Comparison of ENCODE assay signal across 10 cellular contexts in the genomic region with DNA sequence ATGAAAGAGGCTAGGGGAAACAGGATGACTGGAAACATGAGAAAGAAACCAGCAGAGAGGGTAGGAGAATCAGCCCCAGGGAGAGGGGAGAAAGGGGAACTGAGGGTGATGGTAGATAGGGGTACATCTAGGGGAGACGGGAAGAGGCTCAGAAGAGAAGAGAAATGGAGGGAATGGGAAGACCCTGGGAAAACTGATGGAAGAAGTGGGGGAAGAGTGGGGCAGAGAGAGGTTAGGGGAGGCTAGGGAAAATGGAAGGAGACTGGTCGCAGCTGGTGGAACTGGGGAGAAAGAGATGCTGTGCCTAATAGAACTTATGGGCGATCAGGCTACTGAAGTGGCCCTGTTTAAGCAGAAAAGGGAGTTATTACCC. TPM values are rescaled to one million over a fixed set of nuclear protein-coding genes. Genes with fewer than 3 reads are reported as not detected.
DNase-seq lines count a peak whose midpoint lies in the region; ATAC-seq, FAIRE-seq and TF ChIP-seq lines count a peak whose summit lies in the region.
"Had no signal": no experiment of that assay in that cellular context is flagged by ENCODE, and none has a peak within 500 bp of the region (broad histone marks: within the 10 kb centered on the region; RNA-seq: fewer than 3 reads in every experiment).

No MANE protein-coding gene starts in this region.

- CTCF ChIA-PET in SK-N-SH (lab: Yijun Ruan, JAX): no interaction called here

- TF ChIP-seq CTCF in SK-N-SH (IDR thresholded peaks at IDR 0.05) (no peak), adrenal gland (IDR thresholded peaks at IDR 0.05) (no peak), keratinocyte (optimal IDR thresholded peaks at IDR 0.05 in 1 of 3, IDR thresholded peaks at IDR 0.05 in 1 of 3, conservative IDR thresholded peaks at IDR 0.05 in 1 of 3; ENCODE audit: extremely low read depth in 1 of 3, insufficient read depth in 2 of 3, low read length in 3 of 3) (no peak)

- H3K27ac ChIP-seq in SK-N-SH (ENCODE audit: low read depth in 2 of 2, low read length in 1 of 2): peak overlapping the region in 1 of 2 experiments; percentile 58; a peak in 1 of 4 replicates
- peak overlapping the region in 3 of 5 donors; percentile 21 to 75 (median 63) for H3K27ac ChIP-seq in adrenal gland
- peak overlapping the region; percentile 78 for H3K27ac ChIP-seq in keratinocyte (ENCODE audit: control insufficient read depth, insufficient read depth, low read length)
- H3K27ac ChIP-seq in stomach smooth muscle (ENCODE audit: low read length): peak overlapping the region; percentile 46

- TF ChIP-seq EP300 in SK-N-SH (IDR thresholded peaks at IDR 0.05; ENCODE audit: borderline replicate concordance in 1 of 2, low read depth in 1 of 2, low read length in 1 of 2): no peak

- H3K9me1 ChIP-seq in keratinocyte (ENCODE audit: control insufficient read depth, extremely low read depth, insufficient read depth, low read length): no peaks in the 10 kb centered on the region

- no peaks in the 10 kb centered on the region for H3K27me3 Mint-ChIP-seq in activated T-helper 2 cell treated with anti-CD3 and anti-CD28 coated beads, Interferon-gamma antibody, Interleukin-2, Interleukin-4, amounts not matched to agents 10 μg/mL and 5 μg/mL and 100 μg/mL, durations not matched to agents 14 hours and 24 hours and 36 hours (ENCODE audit: low read depth)

- POLR2A ChIA-PET in SK-N-SH (lab: Yijun Ruan, JAX): no interaction called here

- H3K36me3 ChIP-seq in SK-N-SH (replicated peaks in 1 of 2; ENCODE audit: control insufficient read depth in 1 of 2, insufficient read depth in 2 of 2, low read length in 1 of 2) (no peaks in the 10 kb centered on the region), adrenal gland (replicated peaks in 1 of 2) (no peaks in the 10 kb centered on the region), keratinocyte (ENCODE audit: control insufficient read depth in 2 of 2, extremely low read depth in 1 of 2, insufficient read depth in 2 of 2, low read length in 2 of 2) (peaks cover 10 to 12% of the 10 kb centered on the region in 2 experiments), stomach smooth muscle (ENCODE audit: control insufficient read depth in 2 of 2, insufficient read depth in 2 of 2, low read length in 2 of 2) (peaks cover 0 to 5% of the 10 kb centered on the region in 2 donors)

- no peaks in the 10 kb centered on the region for H3K27me3 ChIP-seq in SK-N-SH (ENCODE audit: insufficient read depth)
- no peaks in the 10 kb centered on the region for H3K27me3 ChIP-seq in adrenal gland
- no peaks in the 10 kb centered on the region for H3K27me3 ChIP-seq in keratinocyte (ENCODE audit: control insufficient read depth, extremely low read depth, insufficient read depth, low read length)
- no peaks in the 10 kb centered on the region for H3K27me3 ChIP-seq in stomach smooth muscle (ENCODE audit: control insufficient read depth in 1 of 2, insufficient read depth in 2 of 2, low read length in 2 of 2)

- H3K79me2 ChIP-seq in SK-N-SH (ENCODE audit: insufficient read depth) (no peaks in the 10 kb centered on the region), keratinocyte (ENCODE audit: control insufficient read depth, insufficient read depth, low read length) (peaks cover 11% of the 10 kb centered on the region)

- H4K20me1 ChIP-seq in SK-N-SH (ENCODE audit: insufficient read depth): no peaks in the 10 kb centered on the region
- no peaks in the 10 kb centered on the region for H4K20me1 ChIP-seq in keratinocyte (ENCODE audit: control insufficient read depth, extremely low read depth, insufficient read depth, low read length)

- H3K9me3 ChIP-seq in SK-N-SH (no peaks in the 10 kb centered on the region), adrenal gland (replicated peaks in 1 of 3) (no peaks in the 10 kb centered on the region), keratinocyte (ENCODE audit: control insufficient read depth, low read depth, low read length) (no peaks in the 10 kb centered on the region), stomach smooth muscle (ENCODE audit: control insufficient read depth in 2 of 2, low read length in 2 of 2) (no peaks in the 10 kb centered on the region)

- DNase-seq in SK-N-SH: peak; percentile 15
- no peak for DNase-seq in adrenal gland
- DNase-seq in keratinocyte (ENCODE audit: low read depth, low spot score): no peak
- DNase-seq in activated T-helper 2 cell treated with anti-CD3 and anti-CD28 coated beads, Interferon-gamma antibody, Interleukin-2, Interleukin-4, amounts not matched to agents 10 μg/mL and 5 μg/mL and 100 μg/mL, durations not matched to agents 14 hours and 24 hours and 36 hours (ENCODE audit: low spot score): no peak
- DNase-seq in RKO (ENCODE audit: low spot score): no peak
- no peak for DNase-seq in NCI-H2171 (lab: John Stamatoyannopoulos, UW)

- H3K9me2 ChIP-seq in SK-N-SH: no peaks in the 10 kb centered on the region

- intact Hi-C loops in adrenal gland (cut with DNase I): no loop called here
- intact Hi-C loops in activated T-helper 2 cell treated with anti-CD3 and anti-CD28 coated beads, Interferon-gamma antibody, Interleukin-2, Interleukin-4, amounts not matched to agents 10 μg/mL and 5 μg/mL and 100 μg/mL, durations not matched to agents 14 hours and 24 hours and 36 hours (cut with micrococcal nuclease): no loop called here

- 82% methylated on average over 3 of the region's 3 CpGs for WGBS in SK-N-SH (ENCODE audit: low lambda C conversion rate)
- WGBS in adrenal gland, 4 donors: 72 to 87% (median 86%) methylated on average over 3 of the region's 3 CpGs

- H2AFZ ChIP-seq in SK-N-SH (ENCODE audit: low read depth): peak overlapping the region; percentile 89
- H2AFZ ChIP-seq in keratinocyte (ENCODE audit: control insufficient read depth, low read length): peak overlapping the region; percentile 95

- FAIRE-seq in keratinocyte (lab: Jason Lieb, UNC): no peak
- FAIRE-seq: A204.1, colon had no signal

- H3K9me3 Mint-ChIP-seq in activated T-helper 2 cell treated with anti-CD3 and anti-CD28 coated beads, Interferon-gamma antibody, Interleukin-2, Interleukin-4, amounts not matched to agents 10 μg/mL and 5 μg/mL and 100 μg/mL, durations not matched to agents 14 hours and 24 hours and 36 hours: no peaks in the 10 kb centered on the region

- H3K4me2 ChIP-seq in SK-N-SH (peak overlapping the region; percentile 76), keratinocyte (ENCODE audit: control insufficient read depth, extremely low read depth, insufficient read depth, low read depth, low read length) (peak overlapping the region; percentile 99)

- dilution Hi-C loops in keratinocyte (cut with MboI; ENCODE audit: extremely low pct_ligation_motif_present, low sequenced_read_pairs): no loop called here

- peaks cover 5% of the 10 kb centered on the region for H3F3A ChIP-seq in SK-N-SH (replicated peaks; ENCODE audit: insufficient read depth)

- TF ChIP-seq RAD21 in SK-N-SH (IDR thresholded peaks at IDR 0.05; ENCODE audit: low read length): no peak

- no peaks in the 10 kb centered on the region for H3K36me3 Mint-ChIP-seq in activated T-helper 2 cell treated with anti-CD3 and anti-CD28 coated beads, Interferon-gamma antibody, Interleukin-2, Interleukin-4, amounts not matched to agents 10 μg/mL and 5 μg/mL and 100 μg/mL, durations not matched to agents 14 hours and 24 hours and 36 hours (ENCODE audit: low read depth)

- TF ChIP-seq POLR2A in adrenal gland (IDR thresholded peaks at IDR 0.05): no peak

- peaks cover 11% of the 10 kb centered on the region for H3K4me1 Mint-ChIP-seq in activated T-helper 2 cell treated with anti-CD3 and anti-CD28 coated beads, Interferon-gamma antibody, Interleukin-2, Interleukin-4, amounts not matched to agents 10 μg/mL and 5 μg/mL and 100 μg/mL, durations not matched to agents 14 hours and 24 hours and 36 hours (ENCODE audit: low read depth)

- H3K9ac ChIP-seq in SK-N-SH (peak overlapping the region; percentile 22; the same call in 1 of the 2 replicates), keratinocyte (ENCODE audit: control insufficient read depth, extremely low read depth, insufficient read depth, low read length) (peak overlapping the region; percentile 89), stomach smooth muscle (ENCODE audit: low read length in 2 of 2) (peak overlapping the region; percentile 75 to 76)

- H3K27ac Mint-ChIP-seq in activated T-helper 2 cell treated with anti-CD3 and anti-CD28 coated beads, Interferon-gamma antibody, Interleukin-2, Interleukin-4, amounts not matched to agents 10 μg/mL and 5 μg/mL and 100 μg/mL, durations not matched to agents 14 hours and 24 hours and 36 hours: no peak overlapping the region

- ATAC-seq in SK-N-SH treated with all-trans-retinoic acid at 6 μM for 48 hours: no peak

- H3K4me1 ChIP-seq in SK-N-SH (ENCODE audit: control insufficient read depth in 1 of 2, insufficient read depth in 2 of 2, low read depth in 1 of 2, low read length in 1 of 2): peaks cover 0 to 12% of the 10 kb centered on the region in 2 experiments; a peak in 1 of 4 replicates
- peaks cover 11 to 15% of the 10 kb centered on the region in 2 donors for H3K4me1 ChIP-seq in adrenal gland (replicated peaks in 1 of 2)
- H3K4me1 ChIP-seq in keratinocyte (ENCODE audit: control insufficient read depth, extremely low read depth, insufficient read depth, low read length): peaks cover 25% of the 10 kb centered on the region
- H3K4me1 ChIP-seq in stomach smooth muscle (ENCODE audit: control insufficient read depth, insufficient read depth, low read length): peaks cover 12% of the 10 kb centered on the region

- peak overlapping the region; percentile 32 to 35; a peak in 3 of 4 replicates for H3K4me3 ChIP-seq in SK-N-SH (ENCODE audit: low read depth in 2 of 2, low read length in 1 of 2)
- H3K4me3 ChIP-seq in adrenal gland: peak overlapping the region in 2 of 4 donors; percentile 9 to 58
- H3K4me3 ChIP-seq in keratinocyte (ENCODE audit: control insufficient read depth in 2 of 3, extremely low read depth in 1 of 3, insufficient read depth in 2 of 3, low read depth in 1 of 3, low read length in 3 of 3): peak overlapping the region; percentile 62 to 95 (median 76)
- peak overlapping the region; percentile 79 to 81 for H3K4me3 ChIP-seq in stomach smooth muscle (ENCODE audit: low read length in 2 of 2)

- H3K4me3 Mint-ChIP-seq in activated T-helper 2 cell treated with anti-CD3 and anti-CD28 coated beads, Interferon-gamma antibody, Interleukin-2, Interleukin-4, amounts not matched to agents 10 μg/mL and 5 μg/mL and 100 μg/mL, durations not matched to agents 14 hours and 24 hours and 36 hours (ENCODE audit: low read depth): no peak overlapping the region

RNA-seq across cellular contexts. Expression of gene PROCR, which starts 0.5 kb away (rescaled TPM):
- polyA plus RNA-seq in SK-N-SH (2012; rRNA removed): 23.5 and 29.5 TPM in 2 replicates
- polyA plus RNA-seq in SK-N-SH (2012; cell fraction: cytosol; rRNA removed): 21.2 and 23.3 TPM in 2 replicates
- polyA plus RNA-seq in SK-N-SH (2012; cell fraction: nucleus; rRNA removed): 15.0 and 26.5 TPM in 2 replicates
- 10 to 100 TPM; 15.8 to 87.0 (median 29.2) TPM for total RNA-seq in adrenal gland
- polyA plus RNA-seq in adrenal gland: 10 to 100 TPM; 21.4 to 51.7 (median 29.8) TPM
- 61.6 to 92.4 TPM (median 74.1 TPM) in 3 replicates for polyA plus RNA-seq in keratinocyte
- polyA plus RNA-seq in keratinocyte (2011; ENCODE audit: low read depth): 7.0 TPM
- polyA plus RNA-seq in keratinocyte (2011; cell fraction: cytosol; rRNA removed): 52.3 and 78.5 TPM in 2 replicates
- 61.9 and 89.3 TPM in 2 replicates for polyA plus RNA-seq in keratinocyte (2011; cell fraction: nucleus; rRNA removed)
- polyA plus RNA-seq in keratinocyte (2012; ENCODE audit: low replicate concordance): 20.2 and 62.6 TPM in 2 replicates
- 42.6 to 54.4 TPM (median 49.9 TPM) in 3 replicates for polyA minus RNA-seq in keratinocyte
- 72.1 TPM for polyA minus RNA-seq in keratinocyte (2011; cell fraction: cytosol; rRNA and poly(A)+ RNA removed)
- polyA minus RNA-seq in keratinocyte (2011; cell fraction: nucleus; rRNA and poly(A)+ RNA removed): 36.7 and 42.1 TPM in 2 replicates
- total RNA-seq in activated T-helper 2 cell treated with anti-CD3 and anti-CD28 coated beads, Interferon-gamma antibody, Interleukin-2, Interleukin-4, amounts not matched to agents 10 μg/mL and 5 μg/mL and 100 μg/mL, durations not matched to agents 14 hours and 24 hours and 36 hours: 0.43 and 0.64 TPM in 2 replicates

RNA-seq across cellular contexts. Expression of gene EDEM2, which starts 25.3 kb away (rescaled TPM):
- 30.4 and 34.3 TPM in 2 replicates for polyA plus RNA-seq in SK-N-SH (2012; rRNA removed)
- 24.8 and 32.3 TPM in 2 replicates for polyA plus RNA-seq in SK-N-SH (2012; cell fraction: cytosol; rRNA removed)
- polyA plus RNA-seq in SK-N-SH (2012; cell fraction: nucleus; rRNA removed): 25.4 and 29.8 TPM in 2 replicates
- total RNA-seq in adrenal gland: 10 to 100 TPM; 29.3 to 62.5 (median 42.3) TPM
- polyA plus RNA-seq in adrenal gland: 10 to 100 TPM; 16.2 to 39.4 (median 25.0) TPM
- 11.0 to 22.6 TPM (median 15.4 TPM) in 3 replicates for polyA plus RNA-seq in keratinocyte
- polyA plus RNA-seq in keratinocyte (2011; ENCODE audit: low read depth): 3.5 TPM
- polyA plus RNA-seq in keratinocyte (2011; cell fraction: cytosol; rRNA removed): 12.8 and 13.4 TPM in 2 replicates
- 22.4 and 26.5 TPM in 2 replicates for polyA plus RNA-seq in keratinocyte (2011; cell fraction: nucleus; rRNA removed)
- 13.2 and 21.1 TPM in 2 replicates for polyA plus RNA-seq in keratinocyte (2012; ENCODE audit: low replicate concordance)
- polyA minus RNA-seq in keratinocyte: 11.7 to 15.7 TPM (median 13.6 TPM) in 3 replicates
- polyA minus RNA-seq in keratinocyte (2011; cell fraction: cytosol; rRNA and poly(A)+ RNA removed): 12.1 TPM
- 7.1 and 12.6 TPM in 2 replicates for polyA minus RNA-seq in keratinocyte (2011; cell fraction: nucleus; rRNA and poly(A)+ RNA removed)
- 25.5 and 25.7 TPM in 2 replicates for total RNA-seq in activated T-helper 2 cell treated with anti-CD3 and anti-CD28 coated beads, Interferon-gamma antibody, Interleukin-2, Interleukin-4, amounts not matched to agents 10 μg/mL and 5 μg/mL and 100 μg/mL, durations not matched to agents 14 hours and 24 hours and 36 hours

RNA-seq across cellular contexts. Expression of gene MMP24, which starts 54.1 kb away (rescaled TPM):
- polyA plus RNA-seq in SK-N-SH (2012; rRNA removed): 18.1 and 19.0 TPM in 2 replicates
- polyA plus RNA-seq in SK-N-SH (2012; cell fraction: cytosol; rRNA removed): 12.5 and 17.9 TPM in 2 replicates
- 9.5 and 12.9 TPM in 2 replicates for polyA plus RNA-seq in SK-N-SH (2012; cell fraction: nucleus; rRNA removed)
- total RNA-seq in adrenal gland: 1 to 10 TPM in 6 of 8 donors, under 1 TPM in 2; 0.09 to 2.3 (median 1.3) TPM
- 1 to 10 TPM; 1.0 to 1.6 (median 1.4) TPM for polyA plus RNA-seq in adrenal gland
- polyA plus RNA-seq in keratinocyte: 0.01 TPM in 2 of 3 replicates, not detected in the other
- not detected for polyA plus RNA-seq in keratinocyte (2011; ENCODE audit: low read depth)
- 0.04 TPM in 1 of 2 replicates, not detected in the other for polyA plus RNA-seq in keratinocyte (2011; cell fraction: cytosol; rRNA removed)
- polyA plus RNA-seq in keratinocyte (2011; cell fraction: nucleus; rRNA removed): 0.04 TPM in 1 of 2 replicates, not detected in the other
- polyA plus RNA-seq in keratinocyte (2012; ENCODE audit: low replicate concordance): 0.13 and 0.35 TPM in 2 replicates
- 0.10 TPM in 1 of 3 replicates, not detected in the others for polyA minus RNA-seq in keratinocyte
- not detected for polyA minus RNA-seq in keratinocyte (2011; cell fraction: cytosol; rRNA and poly(A)+ RNA removed)
- polyA minus RNA-seq in keratinocyte (2011; cell fraction: nucleus; rRNA and poly(A)+ RNA removed): not detected in 2 replicates
- total RNA-seq in activated T-helper 2 cell treated with anti-CD3 and anti-CD28 coated beads, Interferon-gamma antibody, Interleukin-2, Interleukin-4, amounts not matched to agents 10 μg/mL and 5 μg/mL and 100 μg/mL, durations not matched to agents 14 hours and 24 hours and 36 hours: not detected in 2 replicates

Comparison
In these comparisons a context has a peak if more than half of its experiments do, and no peak if none do; other contexts are left out.
1. H3K9ac ChIP-seq: peak in every context shown above with its lines; median percentile 89 in keratinocyte; 76 in stomach smooth muscle; 22 in SK-N-SH.